Comparison of ENCODE assay signal across 15 cellular contexts in the genomic region with DNA sequence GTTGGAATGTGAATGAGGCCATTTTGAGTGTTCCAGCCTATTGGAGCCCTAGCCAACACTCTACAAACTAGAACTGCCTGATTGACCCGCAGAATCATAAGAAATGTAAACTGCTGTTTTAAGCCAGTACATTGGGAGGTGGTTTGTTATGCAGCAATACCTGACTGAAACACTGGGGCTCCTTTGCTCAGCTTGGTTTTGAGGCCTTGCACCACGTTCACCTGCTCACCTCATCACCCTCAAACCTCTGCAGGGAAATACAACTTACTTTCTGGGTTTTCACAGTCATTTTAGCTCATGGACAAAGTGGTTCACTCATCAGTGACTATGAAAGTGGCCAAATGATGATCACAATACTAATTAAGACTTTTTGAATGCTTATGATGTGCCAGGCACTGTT. TPM values are rescaled to one million over a fixed set of nuclear protein-coding genes. Genes with fewer than 3 reads are reported as not detected.
A peak's percentile ranks its signal among the peaks of the same experiment; 100 is the strongest.
DNase-seq lines count a peak whose midpoint lies in the region; ATAC-seq and TF ChIP-seq lines count a peak whose summit lies in the region.
"Had no signal": no experiment of that assay in that cellular context is flagged by ENCODE, and none has a peak within 500 bp of the region (broad histone marks: within the 10 kb centered on the region; RNA-seq: fewer than 3 reads in every experiment).

No MANE protein-coding gene starts in this region.

- peaks cover 7% of the 10 kb centered on the region; the same call in 1 of the 2 replicates for H3K36me3 ChIP-seq in OCI-LY1 (ENCODE audit: insufficient read depth, low read length)

- H2AFZ ChIP-seq in OCI-LY1 (ENCODE audit: low read length): no peak overlapping the region

- H3F3A ChIP-seq in OCI-LY1 (ENCODE audit: insufficient read depth, low read length): peaks cover 6% of the 10 kb centered on the region; the same call in 1 of the 2 replicates

- peak; percentile 37 to 62 for ATAC-seq in activated T-cell treated with anti-CD3 and anti-CD28 coated beads, Interleukin-2, amount 50 U/mL, for 72 hours (replicated peaks in 1 of 2)
- peak; percentile 80 for ATAC-seq in stimulated activated effector memory CD8-positive, alpha-beta T cell treated with anti-CD3 and anti-CD28 coated beads, Interleukin-12 subunit alpha, Interleukin-12 subunit beta, amount 100 ng/mL, for 72 hours
- ATAC-seq: CD8-positive, alpha-beta T cell had no signal

- H3K9me3 ChIP-seq in OCI-LY1 (ENCODE audit: low read length): no peaks in the 10 kb centered on the region
- H3K9me3 ChIP-seq: A549 had no signal

- H3K27me3 ChIP-seq in OCI-LY1 (ENCODE audit: insufficient read depth, low read length): no peaks in the 10 kb centered on the region

- H3K4me1 Mint-ChIP-seq in activated T-cell treated with anti-CD3 and anti-CD28 coated beads, Interleukin-2, amount 50 U/mL, for 72 hours (ENCODE audit: low read depth): peaks cover 45% of the 10 kb centered on the region
- peaks cover 16% of the 10 kb centered on the region for H3K4me1 Mint-ChIP-seq in stimulated activated effector memory CD8-positive, alpha-beta T cell treated with anti-CD3 and anti-CD28 coated beads, Interleukin-12 subunit alpha, Interleukin-12 subunit beta, amount 100 ng/mL, for 72 hours

- H3K27me3 Mint-ChIP-seq in activated T-cell treated with anti-CD3 and anti-CD28 coated beads, Interleukin-2, amount 50 U/mL, for 72 hours (ENCODE audit: low read depth): no peaks in the 10 kb centered on the region

- no peaks in the 10 kb centered on the region for H3K9me2 ChIP-seq in OCI-LY1 (ENCODE audit: low read depth, low read length)

- H3K27ac Mint-ChIP-seq in activated T-cell treated with anti-CD3 and anti-CD28 coated beads, Interleukin-2, amount 50 U/mL, for 72 hours: no peak overlapping the region
- peak overlapping the region; percentile 17 for H3K27ac Mint-ChIP-seq in stimulated activated effector memory CD8-positive, alpha-beta T cell treated with anti-CD3 and anti-CD28 coated beads, Interleukin-12 subunit alpha, Interleukin-12 subunit beta, amount 100 ng/mL, for 72 hours
- H3K27ac Mint-ChIP-seq: CD8-positive, alpha-beta T cell; H9 had no signal

- H3K36me3 Mint-ChIP-seq in activated T-cell treated with anti-CD3 and anti-CD28 coated beads, Interleukin-2, amount 50 U/mL, for 72 hours (ENCODE audit: insufficient read depth in 2 of 2): peaks cover 3 to 7% of the 10 kb centered on the region in 2 donors
- H3K36me3 Mint-ChIP-seq in stimulated activated effector memory CD8-positive, alpha-beta T cell treated with anti-CD3 and anti-CD28 coated beads, Interleukin-12 subunit alpha, Interleukin-12 subunit beta, amount 100 ng/mL, for 72 hours: no peaks in the 10 kb centered on the region
- H3K36me3 Mint-ChIP-seq: CD8-positive, alpha-beta T cell had no signal

- H3K4me3 ChIP-seq in OCI-LY1 (ENCODE audit: low read depth, low read length, poor library complexity, severe bottlenecking): no peak overlapping the region
- H3K4me3 ChIP-seq: A549 had no signal

- H3K9ac ChIP-seq in OCI-LY1 (ENCODE audit: low read length): no peak overlapping the region

- peak in 1 of 2 donors; percentile 17 for DNase-seq in activated T-cell treated with anti-CD3 and anti-CD28 coated beads, Interleukin-2, amount 50 U/mL, for 72 hours
- DNase-seq in activated T-cell treated with anti-CD3 and anti-CD28 coated beads for 4 hours (no peak), globus pallidus (ENCODE audit: low spot score) (no peak)
- DNase-seq in stimulated activated effector memory CD8-positive, alpha-beta T cell treated with anti-CD3 and anti-CD28 coated beads, Interleukin-12 subunit alpha, Interleukin-12 subunit beta, amount 100 ng/mL, for 72 hours (ENCODE audit: low spot score in 2 of 2): no peak
- DNase-seq: CD8-positive, alpha-beta T cell; COR-L47; DMS153; DMS79 treated with DMSO at 0.1 percent for 48 hours; EL; GOT3; H9 had no signal

- no peak overlapping the region for H3K4me3 Mint-ChIP-seq in activated T-cell treated with anti-CD3 and anti-CD28 coated beads, Interleukin-2, amount 50 U/mL, for 72 hours
- no peak overlapping the region for H3K4me3 Mint-ChIP-seq in stimulated activated effector memory CD8-positive, alpha-beta T cell treated with anti-CD3 and anti-CD28 coated beads, Interleukin-12 subunit alpha, Interleukin-12 subunit beta, amount 100 ng/mL, for 72 hours
- H3K4me3 Mint-ChIP-seq: CD14-positive monocyte; CD8-positive, alpha-beta T cell; H9 had no signal

- H3K9me3 Mint-ChIP-seq in activated T-cell treated with anti-CD3 and anti-CD28 coated beads, Interleukin-2, amount 50 U/mL, for 72 hours: peaks cover 3% of the 10 kb centered on the region in 2 donors
- H3K9me3 Mint-ChIP-seq in stimulated activated effector memory CD8-positive, alpha-beta T cell treated with anti-CD3 and anti-CD28 coated beads, Interleukin-12 subunit alpha, Interleukin-12 subunit beta, amount 100 ng/mL, for 72 hours: no peaks in the 10 kb centered on the region
- H3K9me3 Mint-ChIP-seq: CD14-positive monocyte; CD8-positive, alpha-beta T cell; H9 had no signal

- H3K4me2 ChIP-seq in OCI-LY1 (ENCODE audit: low read length): no peak overlapping the region
- H3K4me2 ChIP-seq: A549 had no signal

- peaks cover 54% of the 10 kb centered on the region for H3K4me1 ChIP-seq in OCI-LY1 (ENCODE audit: insufficient read depth, low read length, severe bottlenecking)
- H3K4me1 ChIP-seq: A549 had no signal

- H3K27ac ChIP-seq in OCI-LY1 (ENCODE audit: low read depth, low read length, poor library complexity, severe bottlenecking): peak overlapping the region; percentile 81
- H3K27ac ChIP-seq: A549 had no signal

- H3K79me2 ChIP-seq in OCI-LY1 (ENCODE audit: insufficient read depth, low read length): no peaks in the 10 kb centered on the region

- no peaks in the 10 kb centered on the region for H4K20me1 ChIP-seq in OCI-LY1 (ENCODE audit: insufficient read depth, low read length)

- peak; percentile 15 for TF ChIP-seq CTCF in GM12873 (IDR thresholded peaks at IDR 0.05; ENCODE audit: insufficient read depth, low read depth, low read length, missing control alignments)
- no peak for TF ChIP-seq CTCF in OCI-LY1 (IDR thresholded peaks at IDR 0.05; ENCODE audit: low read length)

RNA-seq across cellular contexts. Expression of a gene that starts 10.9 kb away (rescaled TPM):
- total RNA-seq in activated T-cell treated with anti-CD3 and anti-CD28 coated beads, Interleukin-2, amount 50 U/mL, for 72 hours: 100 to 1,000 TPM; 224 to 264 TPM
